In the genomic region with DNA sequence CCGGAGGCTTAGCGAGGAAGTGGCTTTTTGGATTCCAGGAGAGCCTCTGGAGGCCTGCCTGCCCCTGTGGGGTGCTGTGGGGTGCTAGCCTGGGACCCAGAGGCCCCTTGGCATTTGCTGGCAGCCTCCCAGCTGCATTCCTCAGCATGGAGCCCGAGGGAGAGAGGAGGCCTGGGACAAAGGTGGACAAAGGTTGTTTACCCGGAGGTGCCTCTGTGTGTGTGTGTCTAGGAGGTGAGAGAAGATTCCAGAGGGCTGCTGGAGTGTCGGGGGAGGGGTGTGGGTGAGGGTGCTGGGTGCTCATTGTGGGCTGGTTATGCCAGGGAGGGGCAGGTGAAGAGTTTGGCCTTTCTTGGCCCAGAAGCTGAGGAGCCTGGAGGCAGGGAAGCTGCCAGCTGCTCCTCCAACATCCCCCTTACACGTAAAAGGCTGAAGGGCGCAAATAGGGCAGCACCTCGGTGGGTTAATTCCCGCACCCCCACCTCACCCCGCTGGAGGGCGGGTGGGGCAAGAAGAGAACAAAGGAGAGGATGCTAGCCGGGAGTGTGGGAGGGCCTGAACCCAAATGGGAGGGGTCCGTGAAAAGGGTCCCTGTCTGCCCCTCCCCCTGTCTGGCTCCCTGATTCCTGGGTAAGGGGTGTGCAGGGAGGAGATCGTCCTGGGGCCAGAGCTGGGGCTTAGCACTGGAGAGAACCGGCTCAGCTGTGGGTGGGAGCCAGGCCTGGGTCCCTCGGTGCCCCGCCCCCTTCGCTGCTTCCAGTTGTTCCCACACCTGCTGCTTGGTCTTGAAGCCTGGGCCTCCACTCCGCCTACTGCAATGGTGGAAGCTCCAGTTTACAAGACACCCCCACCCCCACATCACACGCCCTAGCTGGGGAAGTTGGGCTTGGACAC, we compare ENCODE assay signal across 8 cellular contexts. TPM values are rescaled to one million over a fixed set of nuclear protein-coding genes. Genes with fewer than 3 reads are reported as not detected.
DNase-seq lines count a peak whose midpoint lies in the region; ATAC-seq and TF ChIP-seq lines count a peak whose summit lies in the region.

No MANE protein-coding gene starts in this region.

- 17 to 39% methylated on average over 20 of the region's 20 CpGs for WGBS in sigmoid colon, 2 donors

- no peaks in the 10 kb centered on the region for H3K9me3 ChIP-seq in WERI-Rb-1 (ENCODE audit: severe bottlenecking)
- no peaks in the 10 kb centered on the region for H3K9me3 ChIP-seq in left ventricle myocardium inferior (replicated peaks)
- H3K9me3 ChIP-seq in sigmoid colon: no peaks in the 10 kb centered on the region

- ATAC-seq in GM21390 (IDR thresholded peaks at IDR 0.05; ENCODE audit: unreplicated experiment): no peak

- peaks cover 34% of the 10 kb centered on the region for H3K4me1 ChIP-seq in left ventricle myocardium inferior
- peaks cover 0 to 49% (median 41%) of the 10 kb centered on the region in 4 donors for H3K4me1 ChIP-seq in sigmoid colon

- H3K4me3 ChIP-seq in WERI-Rb-1 (ENCODE audit: low read depth, low read length): no peak overlapping the region
- peak overlapping the region; percentile 56 for H3K4me3 ChIP-seq in left ventricle myocardium inferior
- H3K4me3 ChIP-seq in sigmoid colon: peak overlapping the region; percentile 24 to 42 (median 34)

- H3K27me3 ChIP-seq in WERI-Rb-1 (ENCODE audit: insufficient read depth, low read depth, severe bottlenecking) (no peaks in the 10 kb centered on the region), left ventricle myocardium inferior (ENCODE audit: low read depth) (no peaks in the 10 kb centered on the region), sigmoid colon (no peaks in the 10 kb centered on the region)

- intact Hi-C loops in left ventricle myocardium inferior (cut with micrococcal nuclease): no loop called here
- intact Hi-C loops in sigmoid colon (cut with DNase I): no loop called here

- no peak for TF ChIP-seq POLR2A in sigmoid colon (IDR thresholded peaks at IDR 0.05)

- H3K36me3 ChIP-seq in WERI-Rb-1: peaks cover 11% of the 10 kb centered on the region
- H3K36me3 ChIP-seq in left ventricle myocardium inferior: no peaks in the 10 kb centered on the region
- peaks cover 0 to 4% (median 0%) of the 10 kb centered on the region in 4 donors for H3K36me3 ChIP-seq in sigmoid colon

- peak overlapping the region; percentile 34 for H3K27ac ChIP-seq in WERI-Rb-1
- H3K27ac ChIP-seq in left ventricle myocardium inferior (replicated peaks): peak overlapping the region; percentile 84
- H3K27ac ChIP-seq in sigmoid colon: peak overlapping the region; percentile 84 to 98 (median 92)

- DNase-seq in NCI-H1436 (lab: John Stamatoyannopoulos, UW) (peak; percentile 4), NCI-H1436 treated with DMSO at 0.1 percent for 48 hours (lab: John Stamatoyannopoulos, UW) (no peak), WERI-Rb-1 (peak; percentile 72), left ventricle myocardium inferior (no peak), sigmoid colon (peak; percentile 80), HuH-7.5 (ENCODE audit: low spot score) (no peak)
- no peak for DNase-seq in stimulated activated CD4-positive, alpha-beta T cell treated with anti-CD3 and anti-CD28 coated beads, Interleukin-4, amount 100 ng/mL, for 4 hours

- no peak for TF ChIP-seq EP300 in sigmoid colon (IDR thresholded peaks at IDR 0.05)

- TF ChIP-seq CTCF in WERI-Rb-1 (IDR thresholded peaks at IDR 0.05; ENCODE audit: low read depth, low read length): no peak
- TF ChIP-seq CTCF in left ventricle myocardium inferior (IDR thresholded peaks at IDR 0.05; ENCODE audit: borderline replicate concordance): no peak
- TF ChIP-seq CTCF in sigmoid colon (IDR thresholded peaks at IDR 0.05): no peak

RNA-seq across cellular contexts. Expression of a gene that starts 9.9 kb away (rescaled TPM):
- total RNA-seq in left ventricle myocardium inferior: 7.0 TPM
- 10 to 100 TPM in 2 of 4 donors, 1 to 10 TPM in 2; 7.5 to 14.7 (median 11.2) TPM for total RNA-seq in sigmoid colon
- 1 to 10 TPM; 1.8 to 7.8 (median 6.6) TPM for polyA plus RNA-seq in sigmoid colon

RNA-seq across cellular contexts. Expression of a gene that starts 23.3 kb away (rescaled TPM):
- total RNA-seq in left ventricle myocardium inferior (28.8 TPM), sigmoid colon (10 to 100 TPM; 41.0 to 60.9 (median 49.4) TPM)
- 10 to 100 TPM; 21.6 to 38.8 (median 24.7) TPM for polyA plus RNA-seq in sigmoid colon

RNA-seq across cellular contexts. Expression of a gene that starts 36.1 kb away (rescaled TPM):
- total RNA-seq in left ventricle myocardium inferior (6.4 TPM), sigmoid colon (10 to 100 TPM; 20.0 to 24.9 (median 21.9) TPM)
- polyA plus RNA-seq in sigmoid colon: 10 to 100 TPM; 13.2 to 36.5 (median 20.1) TPM

RNA-seq across cellular contexts. Expression of a gene that starts 39.3 kb away (rescaled TPM):
- 146 TPM for total RNA-seq in left ventricle myocardium inferior
- 10 to 100 TPM; 27.4 to 45.7 (median 33.9) TPM for total RNA-seq in sigmoid colon
- 100 to 1,000 TPM; 114 to 274 (median 137) TPM for polyA plus RNA-seq in sigmoid colon

RNA-seq across cellular contexts. Expression of a gene that starts 50.1 kb away (rescaled TPM):
- total RNA-seq in left ventricle myocardium inferior: 8.7 TPM
- total RNA-seq in sigmoid colon: 10 to 100 TPM in 3 of 4 donors, 1 to 10 TPM in 1; 8.9 to 12.7 (median 11.0) TPM
- polyA plus RNA-seq in sigmoid colon: 10 to 100 TPM in 2 of 3 donors, 1 to 10 TPM in 1; 9.2 to 35.5 (median 10.8) TPM

Comparison
In these comparisons a context has a peak if more than half of its experiments do, and no peak if none do; other contexts are left out.
1. DNase-seq: peak in NCI-H1436 (single experiment), WERI-Rb-1 (single experiment) and sigmoid colon (single experiment); none in NCI-H1436 treated with DMSO at 0.1 percent for 48 hours (single experiment), left ventricle myocardium inferior (single experiment), HuH-7.5 (single experiment) and stimulated activated CD4-positive, alpha-beta T cell treated with anti-CD3 and anti-CD28 coated beads, Interleukin-4, amount 100 ng/mL, for 4 hours (0 of 2).
2. H3K27ac ChIP-seq: peak in every context shown above with its lines; median percentile 92 in sigmoid colon; 84 in left ventricle myocardium inferior; 34 in WERI-Rb-1.